22 cellular contexts compared by ENCODE assay signal in genomic region chr20:54318892-54319291, GRCh38.
"Had no signal": no experiment of that assay in that cellular context is flagged by ENCODE, and none has a peak within 500 bp of the region (broad histone marks: within the 10 kb centered on the region; RNA-seq: fewer than 3 reads in every experiment).

No MANE protein-coding gene starts in this region.

- DNase-seq: Kasumi-1, MM.1S, NCI-H1092 treated with DMSO at 0.1 percent for 48 hours, NCI-H1436, NCI-H187, NCI-H2029, NCI-H2081 treated with DMSO at 0.1 percent for 48 hours, NCI-H2171, NCI-H226, NCI-H446, NCI-H510A, NCI-H524 treated with DMSO at 0.1 percent for 48 hours, NCI-H69, NCI-H774, Right ventricle myocardium superior, RPMI8226, SIG-M5 had no signal

- H3K9me3 ChIP-seq: SJSA1 had no signal

- H3K4me2 ChIP-seq: KMS-11 had no signal

- H3K36me3 Mint-ChIP-seq: IgD-negative memory B cell had no signal

- H3K27ac ChIP-seq: HL-60, KMS-11, SJSA1 had no signal

- H3K4me1 Mint-ChIP-seq: IgD-negative memory B cell had no signal

- H3K4me3 Mint-ChIP-seq: IgD-negative memory B cell had no signal

- H3K4me3 ChIP-seq: K562, SJSA1 had no signal

- H3K9ac ChIP-seq: KMS-11 had no signal

- H3K27ac Mint-ChIP-seq: IgD-negative memory B cell had no signal

- ATAC-seq: K562 had no signal

- H3K27me3 ChIP-seq: SJSA1 had no signal

- H3K36me3 ChIP-seq: SJSA1 had no signal

- H3K4me1 ChIP-seq: SJSA1 had no signal
